ENCODE assay signal across 7 cellular contexts in genomic region chr13:48236528-48237353, GRCh38. TPM values are rescaled to one million over a fixed set of nuclear protein-coding genes. Genes with fewer than 3 reads are reported as not detected.
DNase-seq lines count a peak whose midpoint lies in the region; FAIRE-seq and TF ChIP-seq lines count a peak whose summit lies in the region.

No MANE protein-coding gene starts in this region.

- no peak for TF ChIP-seq EP300 in stomach (IDR thresholded peaks at IDR 0.05)

- H3K9me2 ChIP-seq in Loucy (replicated peaks; ENCODE audit: low read depth, low read length): no peaks in the 10 kb centered on the region

- BruUV-seq in Caco-2 (replicated peaks; lab: Mats Ljungman, UMichigan): no TSS peak

- H4K20me1 ChIP-seq in Loucy (ENCODE audit: insufficient read depth, low read length, poor library complexity, severe bottlenecking): peaks cover 56% of the 10 kb centered on the region

- DNase-seq in kidney: no peak
- DNase-seq in stomach: no peak
- DNase-seq in SJCRH30: no peak
- no peak for DNase-seq in NCI-H187 (lab: John Stamatoyannopoulos, UW)
- no peak for DNase-seq in Caco-2

- peak overlapping the region; percentile 97 for H3K9ac ChIP-seq in Loucy (ENCODE audit: low read depth, low read length, poor library complexity, severe bottlenecking)
- H3K9ac ChIP-seq in kidney (ENCODE audit: low read length in 2 of 2): peak overlapping the region; percentile 58 to 93

- H3K9me3 ChIP-seq in Loucy (ENCODE audit: insufficient read depth, low read depth, low read length): no peaks in the 10 kb centered on the region
- no peaks in the 10 kb centered on the region for H3K9me3 ChIP-seq in kidney (ENCODE audit: control insufficient read depth in 1 of 2, low read length in 2 of 2)
- no peaks in the 10 kb centered on the region for H3K9me3 ChIP-seq in stomach
- H3K9me3 ChIP-seq in SJCRH30 (replicated peaks): no peaks in the 10 kb centered on the region
- H3K9me3 ChIP-seq in Caco-2: no peaks in the 10 kb centered on the region

- CTCF ChIA-PET in Caco-2 (lab: Charles Lee): no interaction called here

- H3K4me1 ChIP-seq in Loucy (ENCODE audit: insufficient read depth, low read length, poor library complexity, severe bottlenecking) (peaks cover 69% of the 10 kb centered on the region), kidney (ENCODE audit: control insufficient read depth in 1 of 2, insufficient read depth in 1 of 2, low read depth in 1 of 2, low read length in 2 of 2) (peaks cover 4 to 20% of the 10 kb centered on the region in 2 donors), stomach (peaks cover 17 to 80% (median 60%) of the 10 kb centered on the region in 4 donors), SJCRH30 (peaks cover 17% of the 10 kb centered on the region), Caco-2 (peaks cover 15% of the 10 kb centered on the region; the same call in 1 of the 2 replicates)

- peaks cover 90% of the 10 kb centered on the region for H3K79me2 ChIP-seq in Loucy (ENCODE audit: insufficient read depth, low read length)

- peak overlapping the region; percentile 95 for H3K27ac ChIP-seq in angular gyrus (ENCODE audit: low read depth, low read length)
- peak overlapping the region; percentile 99 for H3K27ac ChIP-seq in kidney (ENCODE audit: low read depth in 2 of 2, low read length in 2 of 2)
- H3K27ac ChIP-seq in stomach: peak overlapping the region in 4 of 5 donors; percentile 100
- no peak overlapping the region for H3K27ac ChIP-seq in SJCRH30

- peaks cover 13% of the 10 kb centered on the region for H3K4me1 Mint-ChIP-seq in Caco-2 (ENCODE audit: low read depth, unreplicated experiment)

- POLR2A ChIA-PET in Caco-2 (lab: Charles Lee): no interaction called here

- H3K36me3 ChIP-seq in Loucy (ENCODE audit: insufficient read depth, low read length) (no peaks in the 10 kb centered on the region), kidney (ENCODE audit: control insufficient read depth in 1 of 2, insufficient read depth in 2 of 2, low read length in 2 of 2) (peaks cover 0 to 10% of the 10 kb centered on the region in 2 donors), stomach (peaks cover 0 to 14% (median 6%) of the 10 kb centered on the region in 4 donors), SJCRH30 (peaks cover 15% of the 10 kb centered on the region), Caco-2 (ENCODE audit: control insufficient read depth, insufficient read depth, low read length) (no peaks in the 10 kb centered on the region; the same call in 1 of the 2 replicates)

- peaks cover 18% of the 10 kb centered on the region for H3K36me3 Mint-ChIP-seq in Caco-2 (ENCODE audit: insufficient read depth, unreplicated experiment)

- no peak overlapping the region for H2AFZ ChIP-seq in Loucy (ENCODE audit: low read length)

- TF ChIP-seq POLR2A in stomach (IDR thresholded peaks at IDR 0.05): no peak

- no peak overlapping the region for H3K27ac Mint-ChIP-seq in Caco-2 (ENCODE audit: unreplicated experiment)

- intact Hi-C loops in kidney (cut with DNase I): no loop called here
- intact Hi-C loops in stomach (cut with DNase I; ENCODE audit: low total_unique reads): no loop called here
- intact Hi-C loops in Caco-2 (cut with micrococcal nuclease; ENCODE audit: unreplicated experiment): no loop called here

- H3K4me3 ChIP-seq in Loucy (ENCODE audit: low read length, poor library complexity, severe bottlenecking) (peak overlapping the region; percentile 99), kidney (ENCODE audit: low read length in 2 of 2) (peak overlapping the region; percentile 85 to 99), stomach (peak overlapping the region; percentile 4 to 97 (median 84)), SJCRH30 (no peak overlapping the region), Caco-2 (ENCODE audit: low read depth, low read length) (no peak overlapping the region)

- H3K4me2 ChIP-seq in Loucy (ENCODE audit: low read depth, low read length, poor library complexity, severe bottlenecking): peak overlapping the region; percentile 92

- no peak for TF ChIP-seq CTCF in Loucy (conservative IDR thresholded peaks at IDR 0.05; ENCODE audit: low read length)
- no peak for TF ChIP-seq CTCF in kidney (IDR thresholded peaks at IDR 0.05; ENCODE audit: borderline replicate concordance, extremely low read depth, insufficient read depth)
- no peak for TF ChIP-seq CTCF in stomach (IDR thresholded peaks at IDR 0.05)
- no peak for TF ChIP-seq CTCF in Caco-2 (IDR thresholded peaks at IDR 0.05; ENCODE audit: insufficient read depth in 1 of 2, low read depth in 1 of 2, low read length in 1 of 2, severe bottlenecking in 1 of 2, unreplicated experiment in 1 of 2)

- no peaks in the 10 kb centered on the region; the same call in 1 of the 2 replicates for H3F3A ChIP-seq in Loucy (ENCODE audit: low read depth)

- WGBS in stomach, 5 donors: 13 to 21% (median 17%) methylated on average over 3 of the region's 3 CpGs

- no peak for FAIRE-seq in kidney (lab: Jason Lieb, UNC)

- H3K27me3 ChIP-seq in Loucy (ENCODE audit: insufficient read depth, low read length, poor library complexity, severe bottlenecking): no peaks in the 10 kb centered on the region
- H3K27me3 ChIP-seq in stomach: no peaks in the 10 kb centered on the region
- no peaks in the 10 kb centered on the region for H3K27me3 ChIP-seq in SJCRH30
- no peaks in the 10 kb centered on the region for H3K27me3 ChIP-seq in Caco-2 (replicated peaks; ENCODE audit: control insufficient read depth, insufficient read depth, low read length)

- no peaks in the 10 kb centered on the region for H3K27me3 Mint-ChIP-seq in Caco-2 (ENCODE audit: insufficient read depth, unreplicated experiment)

- H3K9me3 Mint-ChIP-seq in Caco-2 (ENCODE audit: unreplicated experiment): no peaks in the 10 kb centered on the region

- no peak overlapping the region for H3K4me3 Mint-ChIP-seq in Caco-2 (ENCODE audit: unreplicated experiment)

RNA-seq across cellular contexts. Expression of gene ITM2B, which starts 3.7 kb away (rescaled TPM):
- total RNA-seq in kidney: 1,431 TPM
- 2,443 TPM for polyA plus RNA-seq in kidney (ENCODE audit: insufficient read depth, low read depth, low replicate concordance)
- total RNA-seq in stomach: 100 to 1,000 TPM; 271 to 419 (median 293) TPM
- polyA plus RNA-seq in stomach: 100 to 1,000 TPM; 113 to 359 (median 141) TPM
- total RNA-seq in SJCRH30 (2014; rRNA removed; shearing (Covaris generic)): 124 and 133 TPM in 2 replicates
- 202 and 224 TPM in 2 replicates for total RNA-seq in Caco-2 (2022)

Comparison
In these comparisons a context has a peak if more than half of its experiments do, and no peak if none do; other contexts are left out.
1. H3K4me3 ChIP-seq: peak in Loucy (single experiment), kidney (2 of 2) and stomach (4 of 4); none in SJCRH30 (single experiment) and Caco-2 (single experiment).